In the genomic region with DNA sequence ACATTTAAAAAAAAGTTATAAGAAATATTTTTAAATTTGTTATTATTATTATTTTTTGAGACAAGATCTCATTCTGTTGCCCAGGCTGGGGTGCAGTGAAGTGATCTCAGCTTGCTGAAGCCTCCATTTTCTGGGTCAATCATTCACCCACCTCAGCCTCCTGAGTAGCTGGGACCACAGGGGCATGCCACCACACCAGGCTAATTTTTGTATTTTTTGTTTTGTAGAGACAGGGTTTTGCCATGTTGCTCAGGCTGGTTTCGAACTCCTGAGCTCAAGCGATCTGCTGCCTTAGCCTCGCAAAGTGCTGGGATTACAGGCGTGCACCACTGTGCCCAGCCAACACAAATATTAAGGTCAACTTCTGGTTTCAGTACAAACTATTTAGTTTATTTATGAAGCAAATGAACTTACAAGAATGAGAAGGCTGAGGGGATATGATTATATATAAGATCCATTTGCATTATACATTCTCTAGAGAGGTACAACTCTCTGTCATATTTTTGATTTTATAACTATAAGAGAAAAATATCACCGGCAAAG, we compare ENCODE assay signal across 19 cellular contexts. TPM values are rescaled to one million over a fixed set of nuclear protein-coding genes. Genes with fewer than 3 reads are reported as not detected.
DNase-seq lines count a peak whose midpoint lies in the region; ATAC-seq and TF ChIP-seq lines count a peak whose summit lies in the region.
"Had no signal": no experiment of that assay in that cellular context is flagged by ENCODE, and none has a peak within 500 bp of the region (broad histone marks: within the 10 kb centered on the region; RNA-seq: fewer than 3 reads in every experiment).

No MANE protein-coding gene starts in this region.

- in situ Hi-C loops in Panc1 (cut with HindIII; ENCODE audit: low pct_unique_long_range_greater_than_20kb, low sequenced_read_pairs): no loop called here
- in situ Hi-C loops in brain microvascular endothelial cell (cut with HindIII; ENCODE audit: low pct_ligation_motif_present, low sequenced_read_pairs): no loop called here

- peak overlapping the region; percentile 95 to 96 for H3K27ac Mint-ChIP-seq in natural killer cell treated with Interleukin-12 subunit alpha and Interleukin-12 subunit beta and Interleukin-15 and Interleukin-18, amount 100 ng/mL, for 72 hours
- H3K27ac Mint-ChIP-seq in natural killer cell: no peak overlapping the region
- peak overlapping the region; percentile 92 for H3K27ac Mint-ChIP-seq in stimulated activated effector memory CD8-positive, alpha-beta T cell treated with anti-CD3 and anti-CD28 coated beads, Interleukin-12 subunit alpha, Interleukin-12 subunit beta, amount 100 ng/mL, for 72 hours
- H3K27ac Mint-ChIP-seq: nephron progenitor cell had no signal

- no peak overlapping the region for H3K4me3 ChIP-seq in Panc1 (ENCODE audit: low read depth in 2 of 2, low read length in 2 of 2)
- no peak overlapping the region for H3K4me3 ChIP-seq in brain microvascular endothelial cell (ENCODE audit: low read depth, low read length)
- H3K4me3 ChIP-seq in thyroid gland (replicated peaks in 1 of 3): no peak overlapping the region

- H3K36me3 ChIP-seq in Panc1 (ENCODE audit: control insufficient read depth, insufficient read depth, low read length) (peaks cover 3% of the 10 kb centered on the region; the same call in 1 of the 2 replicates), brain microvascular endothelial cell (replicated peaks) (no peaks in the 10 kb centered on the region), thyroid gland (no peaks in the 10 kb centered on the region)
- H3K36me3 ChIP-seq: BE2C had no signal

- no peaks in the 10 kb centered on the region for H3K27me3 Mint-ChIP-seq in natural killer cell treated with Interleukin-12 subunit alpha and Interleukin-12 subunit beta and Interleukin-15 and Interleukin-18, amount 100 ng/mL, for 72 hours
- H3K27me3 Mint-ChIP-seq in natural killer cell (ENCODE audit: low read depth in 2 of 2): no peaks in the 10 kb centered on the region

- H3K4me1 Mint-ChIP-seq in natural killer cell treated with Interleukin-12 subunit alpha and Interleukin-12 subunit beta and Interleukin-15 and Interleukin-18, amount 100 ng/mL, for 72 hours (ENCODE audit: low read depth in 2 of 2): peaks cover 62 to 79% of the 10 kb centered on the region in 2 donors
- peaks cover 54 to 58% of the 10 kb centered on the region in 2 donors for H3K4me1 Mint-ChIP-seq in natural killer cell
- H3K4me1 Mint-ChIP-seq in stimulated activated effector memory CD8-positive, alpha-beta T cell treated with anti-CD3 and anti-CD28 coated beads, Interleukin-12 subunit alpha, Interleukin-12 subunit beta, amount 100 ng/mL, for 72 hours: peaks cover 72% of the 10 kb centered on the region

- POLR2A ChIA-PET in Panc1 (lab: Charles Lee): no interaction called here

- peaks cover 25% of the 10 kb centered on the region for H3K36me3 Mint-ChIP-seq in natural killer cell treated with Interleukin-12 subunit alpha and Interleukin-12 subunit beta and Interleukin-15 and Interleukin-18, amount 100 ng/mL, for 72 hours
- H3K36me3 Mint-ChIP-seq in natural killer cell: no peaks in the 10 kb centered on the region
- H3K36me3 Mint-ChIP-seq in stimulated activated effector memory CD8-positive, alpha-beta T cell treated with anti-CD3 and anti-CD28 coated beads, Interleukin-12 subunit alpha, Interleukin-12 subunit beta, amount 100 ng/mL, for 72 hours: peaks cover 95% of the 10 kb centered on the region

- TF ChIP-seq POLR2A in thyroid gland (IDR thresholded peaks at IDR 0.05): no peak

- intact Hi-C loops in natural killer cell (cut with micrococcal nuclease): no loop called here
- intact Hi-C loops in Panc1 (cut with micrococcal nuclease; ENCODE audit: unreplicated experiment): no loop called here
- intact Hi-C loops in thyroid gland (cut with DNase I): no loop called here

- no peak for ATAC-seq in natural killer cell treated with Interleukin-12 subunit alpha and Interleukin-12 subunit beta and Interleukin-15 and Interleukin-18, amount 100 ng/mL, for 72 hours
- ATAC-seq in natural killer cell: no peak
- ATAC-seq in Panc1: no peak
- ATAC-seq in stimulated activated effector memory CD8-positive, alpha-beta T cell treated with anti-CD3 and anti-CD28 coated beads, Interleukin-12 subunit alpha, Interleukin-12 subunit beta, amount 100 ng/mL, for 72 hours: no peak
- ATAC-seq: GM12878 had no signal

- DNase-seq in natural killer cell treated with Interleukin-12 subunit alpha and Interleukin-12 subunit beta and Interleukin-15 and Interleukin-18, amount 100 ng/mL, for 72 hours (ENCODE audit: low spot score): no peak
- DNase-seq in natural killer cell: no peak
- DNase-seq in Panc1 (ENCODE audit: low read depth, low spot score): no peak
- DNase-seq in brain microvascular endothelial cell: no peak
- DNase-seq in stimulated activated effector memory CD8-positive, alpha-beta T cell treated with anti-CD3 and anti-CD28 coated beads, Interleukin-12 subunit alpha, Interleukin-12 subunit beta, amount 100 ng/mL, for 72 hours (ENCODE audit: low spot score in 2 of 2): no peak
- DNase-seq in NCI-H1930 (lab: John Stamatoyannopoulos, UW): no peak
- no peak for DNase-seq in thyroid gland
- DNase-seq in H4 (ENCODE audit: low spot score): no peak
- DNase-seq: activated CD4-positive, alpha-beta T cell treated with anti-CD3 and anti-CD28 coated beads, Interleukin-2, amount 50 U/mL, for 4 hours; anterior cingulate cortex; BE2C; cerebellar nuclear complex; GDM1; kidney; NCI-H1105 treated with DMSO at 0.1 percent for 48 hours; nephron progenitor cell; stimulated activated CD4-positive, alpha-beta T cell treated with anti-CD3 and anti-CD28 coated beads, Interleukin-4, amount 100 ng/mL, for 24 hours; substantia nigra had no signal

- H3K27me3 ChIP-seq in Panc1 (ENCODE audit: control insufficient read depth, insufficient read depth, low read length): no peaks in the 10 kb centered on the region
- no peaks in the 10 kb centered on the region for H3K27me3 ChIP-seq in brain microvascular endothelial cell (replicated peaks)
- no peaks in the 10 kb centered on the region for H3K27me3 ChIP-seq in thyroid gland
- H3K27me3 ChIP-seq: BE2C had no signal

- H3K9me3 Mint-ChIP-seq in natural killer cell treated with Interleukin-12 subunit alpha and Interleukin-12 subunit beta and Interleukin-15 and Interleukin-18, amount 100 ng/mL, for 72 hours: no peaks in the 10 kb centered on the region
- H3K9me3 Mint-ChIP-seq in natural killer cell: no peaks in the 10 kb centered on the region
- no peaks in the 10 kb centered on the region for H3K9me3 Mint-ChIP-seq in stimulated activated effector memory CD8-positive, alpha-beta T cell treated with anti-CD3 and anti-CD28 coated beads, Interleukin-12 subunit alpha, Interleukin-12 subunit beta, amount 100 ng/mL, for 72 hours
- H3K9me3 Mint-ChIP-seq: nephron progenitor cell had no signal

- 93 to 94% methylated on average over 5 of the region's 5 CpGs for WGBS in thyroid gland, 2 donors

- CTCF ChIA-PET in Panc1 (lab: Charles Lee): no interaction called here

- TF ChIP-seq CTCF in natural killer cell (IDR thresholded peaks at IDR 0.05) (no peak), Panc1 (IDR thresholded peaks at IDR 0.05) (no peak), brain microvascular endothelial cell (IDR thresholded peaks at IDR 0.05; ENCODE audit: low read depth, low read length, missing control alignments) (no peak), thyroid gland (IDR thresholded peaks at IDR 0.05) (no peak)

- peaks cover 43% of the 10 kb centered on the region for H3K4me1 ChIP-seq in Panc1 (ENCODE audit: control insufficient read depth, insufficient read depth, low read length)
- peaks cover 0 to 21% of the 10 kb centered on the region in 2 donors for H3K4me1 ChIP-seq in thyroid gland

- H3K4me3 Mint-ChIP-seq in natural killer cell treated with Interleukin-12 subunit alpha and Interleukin-12 subunit beta and Interleukin-15 and Interleukin-18, amount 100 ng/mL, for 72 hours: no peak overlapping the region
- no peak overlapping the region for H3K4me3 Mint-ChIP-seq in natural killer cell
- H3K4me3 Mint-ChIP-seq in stimulated activated effector memory CD8-positive, alpha-beta T cell treated with anti-CD3 and anti-CD28 coated beads, Interleukin-12 subunit alpha, Interleukin-12 subunit beta, amount 100 ng/mL, for 72 hours: peak overlapping the region; percentile 55
- H3K4me3 Mint-ChIP-seq: nephron progenitor cell had no signal

- H3K9me3 ChIP-seq in Panc1 (ENCODE audit: control insufficient read depth, insufficient read depth, low read depth, low read length) (no peaks in the 10 kb centered on the region), thyroid gland (no peaks in the 10 kb centered on the region)
- H3K9me3 ChIP-seq: BE2C had no signal

- BruUV-seq in Panc1 (replicated peaks; lab: Mats Ljungman, UMichigan): no TSS peak

- peak overlapping the region; percentile 1; the same call in 1 of the 2 replicates for H3K27ac ChIP-seq in Panc1 (ENCODE audit: low read length)
- peak overlapping the region; percentile 14 for H3K27ac ChIP-seq in brain microvascular endothelial cell
- no peak overlapping the region for H3K27ac ChIP-seq in thyroid gland

RNA-seq across cellular contexts. Expression of gene FAM133B, which starts 45.9 kb away (rescaled TPM):
- 10 to 100 TPM; 31.1 to 62.6 TPM for total RNA-seq in natural killer cell treated with Interleukin-12 subunit alpha and Interleukin-12 subunit beta and Interleukin-15 and Interleukin-18, amount 100 ng/mL, for 72 hours
- 10 to 100 TPM; 68.5 to 75.1 (median 72.5) TPM for total RNA-seq in natural killer cell
- 27.7 TPM for total RNA-seq in Panc1 (2021; ENCODE audit: unreplicated experiment)
- polyA plus RNA-seq in Panc1 (2012; ENCODE audit: insufficient read length): 20.2 TPM
- 10 to 100 TPM; 28.5 to 33.4 (median 30.4) TPM for total RNA-seq in thyroid gland
- 18.9 and 23.9 TPM in 2 replicates for total RNA-seq in H4 (2014; rRNA removed; shearing (Covaris generic))

Comparison
In these comparisons a context has a peak if more than half of its experiments do, and no peak if none do; other contexts are left out.
1. H3K27ac Mint-ChIP-seq: peak in natural killer cell treated with Interleukin-12 subunit alpha and Interleukin-12 subunit beta and Interleukin-15 and Interleukin-18, amount 100 ng/mL, for 72 hours (2 of 2) and stimulated activated effector memory CD8-positive, alpha-beta T cell treated with anti-CD3 and anti-CD28 coated beads, Interleukin-12 subunit alpha, Interleukin-12 subunit beta, amount 100 ng/mL, for 72 hours (single experiment); none in natural killer cell (0 of 2).
2. H3K27ac ChIP-seq: peak in Panc1 (single experiment) and brain microvascular endothelial cell (single experiment); none in thyroid gland (0 of 3).